ENCODE assay signal across 19 cellular contexts in genomic region chr2:24881623-24882022, GRCh38. TPM values are rescaled to one million over a fixed set of nuclear protein-coding genes. Genes with fewer than 3 reads are reported as not detected.
A peak's percentile ranks its signal among the peaks of the same experiment; 100 is the strongest.
DNase-seq lines count a peak whose midpoint lies in the region; TF ChIP-seq lines count a peak whose summit lies in the region.
"Had no signal": no experiment of that assay in that cellular context is flagged by ENCODE, and none has a peak within 500 bp of the region (broad histone marks: within the 10 kb centered on the region; RNA-seq: fewer than 3 reads in every experiment).

No MANE protein-coding gene starts in this region.

- H3K4me1 Mint-ChIP-seq in endodermal cell, result peaks cover 12% of the 10 kb centered on the region
- peaks cover 19% of the 10 kb centered on the region for H3K4me1 Mint-ChIP-seq in activated T-helper 1 cell treated with anti-CD3 and anti-CD28 coated beads, Interleukin-12 subunit alpha, Interleukin-12 subunit beta, Interleukin-2, Interleukin-4 antibody, amounts not matched to agents 30 ng/mL and 10 ng/mL and 1 ng/mL, durations not matched to agents 14 hours and 24 hours and 36 hours (ENCODE audit: low read depth)

- no peak for TF ChIP-seq POLR2A in NB4 (IDR thresholded peaks at IDR 0.05; ENCODE audit: extremely low read depth, insufficient read length)
- no peak for TF ChIP-seq POLR2A in transverse colon (IDR thresholded peaks at IDR 0.05)

- H3K27ac ChIP-seq in endodermal cell (ENCODE audit: low read depth, low read length), result no peak overlapping the region
- H3K27ac ChIP-seq in transverse colon, result no peak overlapping the region
- H3K27ac ChIP-seq: epithelial cell of prostate, KMS-11, upper lobe of right lung had no signal

- 84 to 96% methylated on average over 6 to 9 of the region's 9 CpGs for whole genome bisulfite sequencing in endodermal cell (ENCODE audit: insufficient coverage in 1 of 2, insufficient read length in 1 of 2), 2 experiments
- 91 to 100% methylated on average over 3 to 9 of the region's 9 CpGs for WGBS in transverse colon (ENCODE audit: low coverage in 1 of 2), 2 donors

- H3K27me3 Mint-ChIP-seq in endodermal cell (ENCODE audit: insufficient read depth), result no peaks in the 10 kb centered on the region
- H3K27me3 Mint-ChIP-seq in activated T-helper 1 cell treated with anti-CD3 and anti-CD28 coated beads, Interleukin-12 subunit alpha, Interleukin-12 subunit beta, Interleukin-2, Interleukin-4 antibody, amounts not matched to agents 30 ng/mL and 10 ng/mL and 1 ng/mL, durations not matched to agents 14 hours and 24 hours and 36 hours (ENCODE audit: insufficient read depth), result no peaks in the 10 kb centered on the region
- H3K27me3 Mint-ChIP-seq: CD8-positive, alpha-beta memory T cell had no signal

- H3K9ac ChIP-seq in endodermal cell (ENCODE audit: extremely low read depth, low read length, poor library complexity, severe bottlenecking), result no peak overlapping the region
- H3K9ac ChIP-seq: KMS-11 had no signal

- TF ChIP-seq EP300 in transverse colon (IDR thresholded peaks at IDR 0.05; ENCODE audit: low read depth), result no peak

- intact Hi-C loops in transverse colon (cut with DNase I; ENCODE audit: low total_unique reads), result no loop called here
- intact Hi-C loops in activated T-helper 1 cell treated with anti-CD3 and anti-CD28 coated beads, Interleukin-12 subunit alpha, Interleukin-12 subunit beta, Interleukin-2, Interleukin-4 antibody, amounts not matched to agents 30 ng/mL and 10 ng/mL and 1 ng/mL, durations not matched to agents 14 hours and 24 hours and 36 hours (cut with micrococcal nuclease), result no loop called here

- peak; percentile 35 for TF ChIP-seq CTCF in NB4 (IDR thresholded peaks at IDR 0.05; ENCODE audit: low read depth, low read length)
- peak; percentile 62 for TF ChIP-seq CTCF in endodermal cell (conservative IDR thresholded peaks at IDR 0.05)
- no peak for TF ChIP-seq CTCF in transverse colon (IDR thresholded peaks at IDR 0.05)

- no peaks in the 10 kb centered on the region for H3K36me3 Mint-ChIP-seq in endodermal cell (ENCODE audit: low read depth)
- H3K36me3 Mint-ChIP-seq in activated T-helper 1 cell treated with anti-CD3 and anti-CD28 coated beads, Interleukin-12 subunit alpha, Interleukin-12 subunit beta, Interleukin-2, Interleukin-4 antibody, amounts not matched to agents 30 ng/mL and 10 ng/mL and 1 ng/mL, durations not matched to agents 14 hours and 24 hours and 36 hours (ENCODE audit: low read depth), result peaks cover 3% of the 10 kb centered on the region

- in situ Hi-C loops in transverse colon (cut with MboI; ENCODE audit: low pct_ligation_motif_present in 1 of 4, low pct_unique_long_range_greater_than_20kb in 1 of 4, low sequenced_read_pairs in 3 of 4), result no loop called here

- H3K4me1 ChIP-seq in endodermal cell (ENCODE audit: control insufficient read depth, insufficient read depth, low read length) (no peaks in the 10 kb centered on the region), transverse colon (peaks cover 0 to 9% (median 3%) of the 10 kb centered on the region in 4 donors)

- H3K36me3 ChIP-seq in endodermal cell (ENCODE audit: control insufficient read depth, insufficient read depth, low read length) (no peaks in the 10 kb centered on the region), transverse colon (no peaks in the 10 kb centered on the region)
- H3K36me3 ChIP-seq: upper lobe of right lung had no signal

- DNase-seq in DMS 273 (lab: John Stamatoyannopoulos, UW; ENCODE audit: unreplicated experiment) (peak; percentile 28), DMS 273 treated with DMSO at 0.1 percent for 48 hours (lab: John Stamatoyannopoulos, UW) (no peak), NB4 (ENCODE audit: low read depth) (peak; percentile 22), endodermal cell (no peak), pons (ENCODE audit: low spot score) (peak; percentile 22), transverse colon (no peak), DMS114 treated with DMSO at 0.1 percent for 48 hours (lab: John Stamatoyannopoulos, UW; ENCODE audit: unreplicated experiment) (no peak)
- no peak for DNase-seq in activated T-helper 1 cell treated with anti-CD3 and anti-CD28 coated beads, Interleukin-12 subunit alpha, Interleukin-12 subunit beta, Interleukin-2, Interleukin-4 antibody, amounts not matched to agents 30 ng/mL and 10 ng/mL and 1 ng/mL, durations not matched to agents 14 hours and 24 hours and 36 hours (ENCODE audit: low spot score)
- DNase-seq: 8988T; activated CD4-positive, alpha-beta T cell treated with anti-CD3 and anti-CD28 coated beads for 4 hours; activated T-cell treated with anti-CD3 and anti-CD28 coated beads for 4 hours; CD8-positive, alpha-beta memory T cell; NCI-H1694; NCI-H526 treated with DMSO at 0.1 percent for 48 hours; RPMI8226; stimulated activated CD4-positive, alpha-beta T cell treated with anti-CD3 and anti-CD28 coated beads, Interleukin-2, amount 100 ng/mL, for 48 hours; upper lobe of right lung had no signal

- H3K27ac Mint-ChIP-seq in endodermal cell, result no peak overlapping the region
- H3K27ac Mint-ChIP-seq in activated T-helper 1 cell treated with anti-CD3 and anti-CD28 coated beads, Interleukin-12 subunit alpha, Interleukin-12 subunit beta, Interleukin-2, Interleukin-4 antibody, amounts not matched to agents 30 ng/mL and 10 ng/mL and 1 ng/mL, durations not matched to agents 14 hours and 24 hours and 36 hours, result no peak overlapping the region

- H3K27me3 ChIP-seq in endodermal cell (ENCODE audit: control insufficient read depth, insufficient read depth, low read length, poor library complexity, severe bottlenecking) (no peaks in the 10 kb centered on the region), transverse colon (no peaks in the 10 kb centered on the region)
- H3K27me3 ChIP-seq: upper lobe of right lung had no signal

- H3K4me3 ChIP-seq in NB4 (ENCODE audit: low read depth, low read length) (no peak overlapping the region), endodermal cell (ENCODE audit: low read length) (no peak overlapping the region), transverse colon (no peak overlapping the region)
- H3K4me3 ChIP-seq: upper lobe of right lung had no signal

- H3K9me3 Mint-ChIP-seq in endodermal cell, result no peaks in the 10 kb centered on the region
- H3K9me3 Mint-ChIP-seq in activated T-helper 1 cell treated with anti-CD3 and anti-CD28 coated beads, Interleukin-12 subunit alpha, Interleukin-12 subunit beta, Interleukin-2, Interleukin-4 antibody, amounts not matched to agents 30 ng/mL and 10 ng/mL and 1 ng/mL, durations not matched to agents 14 hours and 24 hours and 36 hours, result no peaks in the 10 kb centered on the region
- H3K9me3 Mint-ChIP-seq: CD8-positive, alpha-beta memory T cell had no signal

- H3K4me3 Mint-ChIP-seq in endodermal cell, result no peak overlapping the region
- no peak overlapping the region for H3K4me3 Mint-ChIP-seq in activated T-helper 1 cell treated with anti-CD3 and anti-CD28 coated beads, Interleukin-12 subunit alpha, Interleukin-12 subunit beta, Interleukin-2, Interleukin-4 antibody, amounts not matched to agents 30 ng/mL and 10 ng/mL and 1 ng/mL, durations not matched to agents 14 hours and 24 hours and 36 hours
- H3K4me3 Mint-ChIP-seq: CD8-positive, alpha-beta memory T cell had no signal

- H3K9me3 ChIP-seq in endodermal cell (ENCODE audit: control insufficient read depth, low read length) (no peaks in the 10 kb centered on the region), transverse colon (no peaks in the 10 kb centered on the region)
- H3K9me3 ChIP-seq: upper lobe of right lung had no signal

RNA-seq across cellular contexts. Expression of gene ADCY3, which starts 38.4 kb away (rescaled TPM):
- total RNA-seq in endodermal cell (10 to 100 TPM; 29.8 to 41.2 TPM), transverse colon (10 to 100 TPM; 11.7 to 80.2 (median 22.6) TPM)
- 24.9 TPM for polyA plus RNA-seq in endodermal cell (2013, experiment 1 of 2)
- polyA plus RNA-seq in endodermal cell (2013, experiment 2 of 2), result 21.3 TPM
- 101 and 108 TPM in 2 replicates for total RNA-seq in activated T-helper 1 cell treated with anti-CD3 and anti-CD28 coated beads, Interleukin-12 subunit alpha, Interleukin-12 subunit beta, Interleukin-2, Interleukin-4 antibody, amounts not matched to agents 30 ng/mL and 10 ng/mL and 1 ng/mL, durations not matched to agents 14 hours and 24 hours and 36 hours

Comparison
In these comparisons a context has a peak if more than half of its experiments do, and no peak if none do; other contexts are left out.
1. DNase-seq: peak in DMS 273 (single experiment), NB4 (single experiment) and pons (single experiment); none in DMS 273 treated with DMSO at 0.1 percent for 48 hours (single experiment), endodermal cell (single experiment), transverse colon (single experiment), DMS114 treated with DMSO at 0.1 percent for 48 hours (single experiment) and activated T-helper 1 cell treated with anti-CD3 and anti-CD28 coated beads, Interleukin-12 subunit alpha, Interleukin-12 subunit beta, Interleukin-2, Interleukin-4 antibody, amounts not matched to agents 30 ng/mL and 10 ng/mL and 1 ng/mL, durations not matched to agents 14 hours and 24 hours and 36 hours (single experiment).
2. CTCF ChIP-seq: peak in NB4 (single experiment) and endodermal cell (single experiment); none in transverse colon (0 of 5).